ENCODE assay signal across 1 cellular context in the genomic region with DNA sequence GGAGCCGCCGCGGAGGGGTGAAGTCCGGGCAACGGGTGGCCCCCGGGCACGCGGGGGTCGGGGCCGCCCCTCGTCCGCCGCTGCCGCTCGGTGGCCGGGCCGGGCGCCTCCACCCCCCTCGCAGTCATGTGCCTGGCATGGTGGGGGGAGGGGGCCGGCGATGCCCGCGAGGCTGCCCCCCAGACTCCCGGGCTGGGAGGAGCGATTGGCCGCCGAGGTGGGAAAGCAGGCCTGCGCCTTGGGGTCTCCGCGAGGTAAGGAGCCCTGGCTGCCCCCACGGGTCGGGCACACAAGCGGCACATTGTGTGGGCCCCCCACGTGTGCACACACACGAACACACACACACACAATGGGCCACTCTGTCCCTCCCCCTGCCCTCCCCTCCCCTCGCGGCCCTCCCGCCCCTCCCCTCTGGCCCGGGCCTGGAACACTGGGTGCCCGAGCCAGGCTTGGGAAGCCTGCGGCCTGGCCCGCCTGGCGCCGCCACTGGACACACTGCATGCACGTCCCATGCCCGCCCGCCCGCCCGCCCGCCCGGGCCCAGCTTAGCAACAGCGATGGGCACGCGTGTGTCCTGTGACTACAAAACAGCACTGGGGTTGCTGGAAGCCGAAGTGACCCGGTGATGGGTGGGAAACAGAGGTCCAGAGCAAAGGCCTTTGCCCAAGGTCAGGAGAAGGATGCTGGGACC.
TF ChIP-seq lines count a peak whose summit lies in the region.

No MANE protein-coding gene starts in this region.

TF ChIP-seq in neural cell, 6 proteins besides CTCF, POLR2A, EP300 and RAD21 (continued from another document):
- TF ChIP-seq, protein P1, sequence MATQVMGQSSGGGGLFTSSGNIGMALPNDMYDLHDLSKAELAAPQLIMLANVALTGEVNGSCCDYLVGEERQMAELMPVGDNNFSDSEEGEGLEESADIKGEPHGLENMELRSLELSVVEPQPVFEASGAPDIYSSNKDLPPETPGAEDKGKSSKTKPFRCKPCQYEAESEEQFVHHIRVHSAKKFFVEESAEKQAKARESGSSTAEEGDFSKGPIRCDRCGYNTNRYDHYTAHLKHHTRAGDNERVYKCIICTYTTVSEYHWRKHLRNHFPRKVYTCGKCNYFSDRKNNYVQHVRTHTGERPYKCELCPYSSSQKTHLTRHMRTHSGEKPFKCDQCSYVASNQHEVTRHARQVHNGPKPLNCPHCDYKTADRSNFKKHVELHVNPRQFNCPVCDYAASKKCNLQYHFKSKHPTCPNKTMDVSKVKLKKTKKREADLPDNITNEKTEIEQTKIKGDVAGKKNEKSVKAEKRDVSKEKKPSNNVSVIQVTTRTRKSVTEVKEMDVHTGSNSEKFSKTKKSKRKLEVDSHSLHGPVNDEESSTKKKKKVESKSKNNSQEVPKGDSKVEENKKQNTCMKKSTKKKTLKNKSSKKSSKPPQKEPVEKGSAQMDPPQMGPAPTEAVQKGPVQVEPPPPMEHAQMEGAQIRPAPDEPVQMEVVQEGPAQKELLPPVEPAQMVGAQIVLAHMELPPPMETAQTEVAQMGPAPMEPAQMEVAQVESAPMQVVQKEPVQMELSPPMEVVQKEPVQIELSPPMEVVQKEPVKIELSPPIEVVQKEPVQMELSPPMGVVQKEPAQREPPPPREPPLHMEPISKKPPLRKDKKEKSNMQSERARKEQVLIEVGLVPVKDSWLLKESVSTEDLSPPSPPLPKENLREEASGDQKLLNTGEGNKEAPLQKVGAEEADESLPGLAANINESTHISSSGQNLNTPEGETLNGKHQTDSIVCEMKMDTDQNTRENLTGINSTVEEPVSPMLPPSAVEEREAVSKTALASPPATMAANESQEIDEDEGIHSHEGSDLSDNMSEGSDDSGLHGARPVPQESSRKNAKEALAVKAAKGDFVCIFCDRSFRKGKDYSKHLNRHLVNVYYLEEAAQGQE (IDR thresholded peaks at IDR 0.05; ENCODE audit: borderline replicate concordance): no peak
- TF ChIP-seq POLR2AphosphoS5 (IDR thresholded peaks at IDR 0.05): no peak
- TF ChIP-seq EZH2 (IDR thresholded peaks at IDR 0.05; ENCODE audit: borderline replicate concordance, insufficient read depth, low read length, poor library complexity, severe bottlenecking): no peak
- no peak for TF ChIP-seq TAF1 (IDR thresholded peaks at IDR 0.05; ENCODE audit: low read depth)
- TF ChIP-seq SMC3 (conservative IDR thresholded peaks at IDR 0.05; ENCODE audit: poor library complexity): no peak
